24 cellular contexts compared by ENCODE assay signal in the genomic region with DNA sequence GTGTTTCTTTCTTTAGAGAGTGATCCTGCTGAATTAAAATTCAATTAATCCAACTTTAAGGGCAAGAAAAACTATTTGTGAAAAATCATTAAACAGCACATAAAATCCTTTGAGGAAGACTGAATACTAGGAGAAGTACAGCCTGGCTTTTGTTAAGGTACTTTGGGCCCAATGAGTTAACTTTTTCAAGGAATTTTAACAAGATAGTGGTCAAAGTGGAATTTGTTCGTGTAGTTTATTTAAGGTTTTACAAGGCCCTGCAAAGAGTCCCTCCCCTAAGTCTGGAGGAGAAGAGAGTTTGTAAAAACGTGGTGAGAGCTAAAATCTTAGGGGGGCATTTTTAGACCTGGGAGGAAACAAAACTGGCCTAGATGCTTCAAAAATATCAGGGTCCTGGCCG. TPM values are rescaled to one million over a fixed set of nuclear protein-coding genes. Genes with fewer than 3 reads are reported as not detected.
DNase-seq lines count a peak whose midpoint lies in the region; TF ChIP-seq lines count a peak whose summit lies in the region.
"Had no signal": no experiment of that assay in that cellular context is flagged by ENCODE, and none has a peak within 500 bp of the region (broad histone marks: within the 10 kb centered on the region; RNA-seq: fewer than 3 reads in every experiment).

No MANE protein-coding gene starts in this region.

- H3K27ac ChIP-seq in HUES48 (ENCODE audit: low read depth, low read length) (peak overlapping the region; percentile 20), VCaP (peak overlapping the region; percentile 36), adrenal gland (no peak overlapping the region), A673 (ENCODE audit: low read depth, low read length, poor library complexity, severe bottlenecking) (no peak overlapping the region)
- H3K27ac ChIP-seq: PC-9, SJCRH30 had no signal

- DNase-seq in Caco-2, result peak in 1 of 2 experiments; percentile 34
- DNase-seq in mesothelial cell of epicardium (ENCODE audit: low spot score in 2 of 2, unreplicated experiment in 2 of 2), result no peak
- DNase-seq in adrenal gland, result no peak
- no peak for DNase-seq in A673 (ENCODE audit: low spot score)
- no peak for DNase-seq in activated T-helper 1 cell treated with anti-CD3 and anti-CD28 coated beads, Interleukin-12 subunit alpha, Interleukin-12 subunit beta, Interleukin-2, Interleukin-4 antibody, amounts not matched to agents 30 ng/mL and 10 ng/mL and 1 ng/mL, durations not matched to agents 14 hours and 24 hours and 36 hours (ENCODE audit: low spot score)
- DNase-seq: AML-193; C1 segment of cervical spinal cord; CD4-positive, alpha-beta memory T cell; DMS 273 treated with DMSO at 0.1 percent for 48 hours; DMS79; Karpas-422; MG63; NCI-H1105 treated with DMSO at 0.1 percent for 48 hours; NCI-H2029; NCI-H446 treated with DMSO at 0.1 percent for 48 hours; NCI-H526; NCI-H82; NK-92 treated with Interleukin-12 subunit alpha and Interleukin-12 subunit beta, amount 100 ng/mL, for 24 hours; PC-9; SJCRH30 had no signal

- H3K27ac Mint-ChIP-seq in Caco-2 (ENCODE audit: unreplicated experiment) (peak overlapping the region; percentile 76), mesothelial cell of epicardium (peak overlapping the region; percentile 77)
- no peak overlapping the region for H3K27ac Mint-ChIP-seq in activated T-helper 1 cell treated with anti-CD3 and anti-CD28 coated beads, Interleukin-12 subunit alpha, Interleukin-12 subunit beta, Interleukin-2, Interleukin-4 antibody, amounts not matched to agents 30 ng/mL and 10 ng/mL and 1 ng/mL, durations not matched to agents 14 hours and 24 hours and 36 hours

- 61 to 77% (median 69%) methylated on average over 3 of the region's 3 CpGs for WGBS in adrenal gland, 4 donors

- POLR2A ChIA-PET in Caco-2 (lab: Charles Lee), result interaction anchor here (0.5 kb wide), 1 partner anchor 25 kb away, joined by 3 read pairs; no protein-coding TSS in a partner anchor
- POLR2A ChIA-PET in A673 (lab: Charles Lee; ENCODE audit: low non-redundant PET), result no interaction called here

- BruUV-seq in Caco-2 (replicated peaks; lab: Mats Ljungman, UMichigan) (no TSS peak), A673 (replicated peaks; lab: Mats Ljungman, UMichigan) (no TSS peak)

- H3K27me3 Mint-ChIP-seq in Caco-2 (ENCODE audit: insufficient read depth, unreplicated experiment), result no peaks in the 10 kb centered on the region
- no peaks in the 10 kb centered on the region for H3K27me3 Mint-ChIP-seq in mesothelial cell of epicardium (ENCODE audit: low read depth)
- peaks cover 2% of the 10 kb centered on the region for H3K27me3 Mint-ChIP-seq in activated T-helper 1 cell treated with anti-CD3 and anti-CD28 coated beads, Interleukin-12 subunit alpha, Interleukin-12 subunit beta, Interleukin-2, Interleukin-4 antibody, amounts not matched to agents 30 ng/mL and 10 ng/mL and 1 ng/mL, durations not matched to agents 14 hours and 24 hours and 36 hours (ENCODE audit: insufficient read depth)

- H3K4me3 ChIP-seq in Caco-2 (ENCODE audit: low read depth, low read length) (no peak overlapping the region), HUES48 (ENCODE audit: low read depth, low read length) (no peak overlapping the region), adrenal gland (no peak overlapping the region), A673 (ENCODE audit: low read depth, low read length, poor library complexity, severe bottlenecking) (no peak overlapping the region)
- H3K4me3 ChIP-seq: MG63, PC-9, SJCRH30 had no signal

- H3K9me3 ChIP-seq in Caco-2, result no peaks in the 10 kb centered on the region
- H3K9me3 ChIP-seq in HUES48 (ENCODE audit: control insufficient read depth, insufficient read depth, low read length), result no peaks in the 10 kb centered on the region
- no peaks in the 10 kb centered on the region for H3K9me3 ChIP-seq in adrenal gland (replicated peaks in 1 of 3)
- no peaks in the 10 kb centered on the region for H3K9me3 ChIP-seq in A673 (ENCODE audit: low read depth, low read length, poor library complexity, severe bottlenecking)
- H3K9me3 ChIP-seq: MG63, SJCRH30 had no signal

- CTCF ChIA-PET in Caco-2 (lab: Charles Lee) (interaction anchor here (1.6 kb wide), 1 partner anchor 10 kb away, joined by 11 read pairs; no protein-coding TSS in a partner anchor), A673 (lab: Charles Lee) (interaction anchor here (0.7 kb wide), 1 partner anchor 50 kb away, joined by 3 read pairs; no protein-coding TSS in a partner anchor)

- peaks cover 45% of the 10 kb centered on the region for H3K4me1 Mint-ChIP-seq in Caco-2 (ENCODE audit: low read depth, unreplicated experiment)
- H3K4me1 Mint-ChIP-seq in mesothelial cell of epicardium, result peaks cover 16% of the 10 kb centered on the region
- no peaks in the 10 kb centered on the region for H3K4me1 Mint-ChIP-seq in activated T-helper 1 cell treated with anti-CD3 and anti-CD28 coated beads, Interleukin-12 subunit alpha, Interleukin-12 subunit beta, Interleukin-2, Interleukin-4 antibody, amounts not matched to agents 30 ng/mL and 10 ng/mL and 1 ng/mL, durations not matched to agents 14 hours and 24 hours and 36 hours (ENCODE audit: low read depth)
- H3K4me1 Mint-ChIP-seq: CD4-positive, alpha-beta memory T cell had no signal

- H3K4me3 Mint-ChIP-seq in Caco-2 (ENCODE audit: unreplicated experiment) (peak overlapping the region; percentile 56), mesothelial cell of epicardium (no peak overlapping the region)
- no peak overlapping the region for H3K4me3 Mint-ChIP-seq in activated T-helper 1 cell treated with anti-CD3 and anti-CD28 coated beads, Interleukin-12 subunit alpha, Interleukin-12 subunit beta, Interleukin-2, Interleukin-4 antibody, amounts not matched to agents 30 ng/mL and 10 ng/mL and 1 ng/mL, durations not matched to agents 14 hours and 24 hours and 36 hours
- H3K4me3 Mint-ChIP-seq: CD4-positive, alpha-beta memory T cell had no signal

- no peak overlapping the region for H3K9ac ChIP-seq in HUES48 (ENCODE audit: low read depth, low read length)

- no peaks in the 10 kb centered on the region for H3K9me3 Mint-ChIP-seq in Caco-2 (ENCODE audit: unreplicated experiment)
- H3K9me3 Mint-ChIP-seq in mesothelial cell of epicardium, result no peaks in the 10 kb centered on the region
- no peaks in the 10 kb centered on the region for H3K9me3 Mint-ChIP-seq in activated T-helper 1 cell treated with anti-CD3 and anti-CD28 coated beads, Interleukin-12 subunit alpha, Interleukin-12 subunit beta, Interleukin-2, Interleukin-4 antibody, amounts not matched to agents 30 ng/mL and 10 ng/mL and 1 ng/mL, durations not matched to agents 14 hours and 24 hours and 36 hours
- H3K9me3 Mint-ChIP-seq: CD4-positive, alpha-beta memory T cell had no signal

- H3K4me1 ChIP-seq in Caco-2, result peaks cover 43% of the 10 kb centered on the region
- H3K4me1 ChIP-seq in HUES48 (ENCODE audit: control insufficient read depth, insufficient read depth, low read length), result no peaks in the 10 kb centered on the region; the same call in 1 of the 2 replicates
- H3K4me1 ChIP-seq in adrenal gland (replicated peaks in 1 of 2), result no peaks in the 10 kb centered on the region
- H3K4me1 ChIP-seq in A673 (ENCODE audit: insufficient read depth, low read length, poor library complexity, severe bottlenecking), result no peaks in the 10 kb centered on the region
- H3K4me1 ChIP-seq: SJCRH30 had no signal

- no peak for TF ChIP-seq POLR2A in adrenal gland (IDR thresholded peaks at IDR 0.05)

- H3K27me3 ChIP-seq in Caco-2 (replicated peaks; ENCODE audit: control insufficient read depth, insufficient read depth, low read length) (no peaks in the 10 kb centered on the region), HUES48 (ENCODE audit: control insufficient read depth, insufficient read depth, low read length) (no peaks in the 10 kb centered on the region), adrenal gland (no peaks in the 10 kb centered on the region), A673 (replicated peaks; ENCODE audit: insufficient read depth, low read depth, low read length, poor library complexity) (no peaks in the 10 kb centered on the region)
- H3K27me3 ChIP-seq: MG63, SJCRH30 had no signal

- H3K36me3 Mint-ChIP-seq in Caco-2 (ENCODE audit: insufficient read depth, unreplicated experiment) (peaks cover 18% of the 10 kb centered on the region), mesothelial cell of epicardium (no peaks in the 10 kb centered on the region)
- no peaks in the 10 kb centered on the region for H3K36me3 Mint-ChIP-seq in activated T-helper 1 cell treated with anti-CD3 and anti-CD28 coated beads, Interleukin-12 subunit alpha, Interleukin-12 subunit beta, Interleukin-2, Interleukin-4 antibody, amounts not matched to agents 30 ng/mL and 10 ng/mL and 1 ng/mL, durations not matched to agents 14 hours and 24 hours and 36 hours (ENCODE audit: low read depth)
- H3K36me3 Mint-ChIP-seq: CD4-positive, alpha-beta memory T cell had no signal

- intact Hi-C loops in Caco-2 (cut with micrococcal nuclease; ENCODE audit: unreplicated experiment), result loop anchor here (5.0 kb wide), 1 partner anchor 280 kb away; no protein-coding TSS in a partner anchor
- intact Hi-C loops in adrenal gland (cut with DNase I), result no loop called here
- intact Hi-C loops in A673 (cut with micrococcal nuclease; ENCODE audit: unreplicated experiment), result no loop called here
- intact Hi-C loops in activated T-helper 1 cell treated with anti-CD3 and anti-CD28 coated beads, Interleukin-12 subunit alpha, Interleukin-12 subunit beta, Interleukin-2, Interleukin-4 antibody, amounts not matched to agents 30 ng/mL and 10 ng/mL and 1 ng/mL, durations not matched to agents 14 hours and 24 hours and 36 hours (cut with micrococcal nuclease), result no loop called here

- H3K36me3 ChIP-seq in Caco-2 (ENCODE audit: control insufficient read depth, insufficient read depth, low read length) (no peaks in the 10 kb centered on the region), HUES48 (ENCODE audit: control insufficient read depth, insufficient read depth, low read length) (0 out of 2 replicates have a peak, but pooled peaks cover 7% of the 10 kb centered on the region), adrenal gland (replicated peaks in 1 of 2) (no peaks in the 10 kb centered on the region), A673 (ENCODE audit: insufficient read depth, low read length, poor library complexity, severe bottlenecking) (no peaks in the 10 kb centered on the region)
- H3K36me3 ChIP-seq: MG63, SJCRH30 had no signal

- TF ChIP-seq CTCF in Caco-2 (IDR thresholded peaks at IDR 0.05; ENCODE audit: insufficient read depth in 1 of 2, low read depth in 1 of 2, low read length in 1 of 2, severe bottlenecking in 1 of 2, unreplicated experiment in 1 of 2) (no peak), VCaP (conservative IDR thresholded peaks at IDR 0.05) (no peak), mesothelial cell of epicardium (IDR thresholded peaks at IDR 0.05; ENCODE audit: unreplicated experiment) (no peak), adrenal gland (IDR thresholded peaks at IDR 0.05) (no peak), A673 (conservative IDR thresholded peaks at IDR 0.05; ENCODE audit: low read depth, low read length) (no peak)

RNA-seq across cellular contexts. Expression of a gene that starts 26.0 kb away (rescaled TPM):
- total RNA-seq in Caco-2 (2022), result 67.5 and 68.4 TPM in 2 replicates
- total RNA-seq in mesothelial cell of epicardium, result 2.7 to 3.1 TPM (median 3.0 TPM) in 3 replicates
- total RNA-seq in adrenal gland, result under 1 TPM in 3 of 8 donors, not detected in 5; 0.03 to 0.25 (median 0.23) TPM
- not detected for polyA plus RNA-seq in adrenal gland
- total RNA-seq in A673 (2021), result 0.30 and 0.39 TPM in 2 replicates
- 0.08 TPM in 1 of 2 replicates, not detected in the other for total RNA-seq in activated T-helper 1 cell treated with anti-CD3 and anti-CD28 coated beads, Interleukin-12 subunit alpha, Interleukin-12 subunit beta, Interleukin-2, Interleukin-4 antibody, amounts not matched to agents 30 ng/mL and 10 ng/mL and 1 ng/mL, durations not matched to agents 14 hours and 24 hours and 36 hours
- total RNA-seq: CD4-positive, alpha-beta memory T cell; PC-9; Right ventricle myocardium inferior; RPMI7951; SJCRH30 had no signal
- polyA plus RNA-seq: CD4-positive, alpha-beta memory T cell had no signal

Comparison
In these comparisons a context has a peak if more than half of its experiments do, and no peak if none do; other contexts are left out.
1. H3K27ac ChIP-seq: peak in HUES48 (single experiment) and VCaP (single experiment); none in adrenal gland (0 of 5) and A673 (single experiment).
2. RNA of a gene that starts 26.0 kb away (total RNA-seq): 67.5 to 68.4 TPM in Caco-2; 2.7 to 3.1 TPM in mesothelial cell of epicardium, 0.30 to 0.39 TPM in A673, 0.08 TPM in activated T-helper 1 cell treated with anti-CD3 and anti-CD28 coated beads, Interleukin-12 subunit alpha, Interleukin-12 subunit beta, Interleukin-2, Interleukin-4 antibody, amounts not matched to agents 30 ng/mL and 10 ng/mL and 1 ng/mL, durations not matched to agents 14 hours and 24 hours and 36 hours and 0.03 to 0.25 TPM in adrenal gland; every median in the first group is over 10 times any median in the second.